24 cellular contexts compared by ENCODE assay signal in the genomic region with DNA sequence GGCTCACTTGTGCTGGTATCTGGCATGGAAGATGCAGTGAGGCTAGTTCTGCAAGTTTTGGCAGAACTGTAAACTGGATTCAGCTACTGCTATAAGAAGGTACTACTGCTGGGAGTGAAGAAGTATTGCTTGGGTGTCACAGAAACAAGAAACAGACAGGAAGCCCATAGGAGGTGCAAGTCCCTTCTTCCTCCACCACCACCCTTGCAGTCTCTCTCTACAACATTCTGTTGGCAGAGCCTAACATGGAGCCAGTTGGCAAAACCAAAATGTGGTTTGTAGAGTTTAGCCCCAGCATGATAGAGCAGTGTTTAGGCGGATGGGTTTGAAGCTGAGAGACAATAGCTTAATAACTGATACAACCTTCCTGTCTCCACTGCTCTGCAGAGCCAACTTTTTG.
"Had no signal": no experiment of that assay in that cellular context is flagged by ENCODE, and none has a peak within 500 bp of the region (broad histone marks: within the 10 kb centered on the region; RNA-seq: fewer than 3 reads in every experiment).

No MANE protein-coding gene starts in this region.

- DNase-seq: effector CD4-positive, alpha-beta T cell; gastrocnemius medialis; heart right ventricle; hypothalamus; kidney; left cardiac atrium; left ventricle myocardium inferior; lower lobe of right lung; naive B cell; nephron progenitor cell; psoas muscle; retina; right lobe of liver; stimulated activated CD4-positive, alpha-beta T cell treated with anti-CD3 and anti-CD28 coated beads, Interleukin-4, amount 100 ng/mL, for 24 hours; stimulated activated naive CD8-positive, alpha-beta T cell treated with anti-CD3 and anti-CD28 coated beads, Interleukin-15, amount 100 ng/mL, for 72 hours; testis; upper lobe of right lung had no signal

- H3K9me3 ChIP-seq: esophagus muscularis mucosa, gastrocnemius medialis, lower lobe of right lung, psoas muscle, right lobe of liver, testis, upper lobe of right lung, vagina had no signal

- H3K27me3 Mint-ChIP-seq: memory B cell; naive B cell; stimulated activated memory B cell treated with anti-CD40 and anti-IgM and Interleukin-4, amounts not matched to agents 10 μg/mL and 1 μg/mL and 100 μg/mL, for 72 hours; stimulated activated naive CD8-positive, alpha-beta T cell treated with anti-CD3 and anti-CD28 coated beads, Interleukin-15, amount 100 ng/mL, for 72 hours had no signal

- H3K4me3 ChIP-seq: coronary artery, esophagus muscularis mucosa, gastrocnemius medialis, heart right ventricle, left ventricle myocardium inferior, lower lobe of right lung, psoas muscle, right lobe of liver, testis, tibial nerve, upper lobe of right lung, vagina had no signal

- H3K27ac Mint-ChIP-seq: memory B cell; nephron progenitor cell; stimulated activated memory B cell treated with anti-CD40 and anti-IgM and Interleukin-4, amounts not matched to agents 10 μg/mL and 1 μg/mL and 100 μg/mL, for 72 hours; stimulated activated naive CD8-positive, alpha-beta T cell treated with anti-CD3 and anti-CD28 coated beads, Interleukin-15, amount 100 ng/mL, for 72 hours had no signal

- H3K27me3 ChIP-seq: esophagus muscularis mucosa, gastrocnemius medialis, heart right ventricle, right lobe of liver, testis, tibial nerve, upper lobe of right lung, vagina had no signal

- H3K4me3 Mint-ChIP-seq: memory B cell; naive B cell; nephron progenitor cell; stimulated activated memory B cell treated with anti-CD40 and anti-IgM and Interleukin-4, amounts not matched to agents 10 μg/mL and 1 μg/mL and 100 μg/mL, for 72 hours; stimulated activated naive CD8-positive, alpha-beta T cell treated with anti-CD3 and anti-CD28 coated beads, Interleukin-15, amount 100 ng/mL, for 72 hours had no signal

- H3K36me3 ChIP-seq: esophagus muscularis mucosa, gastrocnemius medialis, heart right ventricle, left ventricle myocardium inferior, lower lobe of right lung, right lobe of liver, tibial nerve, upper lobe of right lung, vagina had no signal

- H3K27ac ChIP-seq: coronary artery, epithelial cell of prostate, esophagus muscularis mucosa, gastrocnemius medialis, heart right ventricle, left ventricle myocardium inferior, lower lobe of right lung, psoas muscle, right lobe of liver, testis, tibial nerve, upper lobe of right lung, vagina had no signal
